ENCODE assay signal across 22 cellular contexts in the genomic region with DNA sequence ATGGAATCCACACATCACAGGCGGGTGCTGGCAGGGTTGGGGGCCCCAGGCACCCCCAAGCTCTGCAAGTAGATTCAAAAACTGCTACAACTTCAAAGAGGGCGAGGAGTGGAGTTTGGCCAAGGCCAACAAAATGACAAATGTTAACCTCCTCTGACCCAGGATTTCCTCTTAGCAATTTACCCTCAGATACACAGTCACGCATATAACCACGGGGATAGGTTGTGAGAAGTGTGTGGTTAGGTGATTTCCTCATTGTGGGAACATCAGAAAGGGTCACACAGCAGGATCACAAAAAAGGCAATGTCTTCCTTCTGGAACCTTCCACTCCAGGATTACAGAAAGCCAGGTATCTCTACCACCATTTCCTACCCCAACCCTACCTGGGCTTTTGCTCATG.
DNase-seq lines count a peak whose midpoint lies in the region; ATAC-seq and TF ChIP-seq lines count a peak whose summit lies in the region.
"Had no signal": no experiment of that assay in that cellular context is flagged by ENCODE, and none has a peak within 500 bp of the region (broad histone marks: within the 10 kb centered on the region; RNA-seq: fewer than 3 reads in every experiment).

No MANE protein-coding gene starts in this region.

- H3K79me2 ChIP-seq in DOHH2 (ENCODE audit: control insufficient read depth, low read length) = no peaks in the 10 kb centered on the region

- H3K4me3 ChIP-seq in DOHH2 (ENCODE audit: low read length) = peak overlapping the region; percentile 8
- H3K4me3 ChIP-seq: esophagus muscularis mucosa, gastroesophageal sphincter, MG63, sigmoid colon, transverse colon had no signal

- H3K27ac ChIP-seq in DOHH2 (ENCODE audit: low read depth, low read length) = no peak overlapping the region
- H3K27ac ChIP-seq: esophagus muscularis mucosa, gastroesophageal sphincter, HL-60, sigmoid colon, transverse colon had no signal

- H3K9me2 ChIP-seq in DOHH2 (replicated peaks; ENCODE audit: control insufficient read depth, low read length) = no peaks in the 10 kb centered on the region
- H3K9me2 ChIP-seq: SK-N-SH had no signal

- no peaks in the 10 kb centered on the region for H3K36me3 ChIP-seq in DOHH2 (ENCODE audit: control insufficient read depth, low read length)
- H3K36me3 ChIP-seq: esophagus muscularis mucosa, gastroesophageal sphincter, MG63, sigmoid colon, transverse colon had no signal

- DNase-seq in NCI-H2196 (lab: John Stamatoyannopoulos, UW; ENCODE audit: unreplicated experiment) = peak; percentile 36
- DNase-seq in dermis blood vessel endothelial cell = peak; percentile 25
- no peak for DNase-seq in head of caudate nucleus
- no peak for DNase-seq in NCI-H2107 treated with DMSO at 0.1 percent for 48 hours (lab: John Stamatoyannopoulos, UW; ENCODE audit: unreplicated experiment)
- DNase-seq in NCI-H446 treated with DMSO at 0.1 percent for 48 hours (lab: John Stamatoyannopoulos, UW) = no peak
- DNase-seq: activated gamma-delta T cell treated with Interleukin-2 at 50 U/mL for 16 hours; central memory CD4-positive, alpha-beta T cell; effector CD4-positive, alpha-beta T cell; IMR-90; left cardiac atrium; MG63; natural killer cell; sigmoid colon; stimulated activated naive CD4-positive, alpha-beta T cell treated with Interleukin-2 at 50 U/mL for 16 hours; transverse colon had no signal

- intact Hi-C loops in head of caudate nucleus (cut with DNase I) = no loop called here

- no peaks in the 10 kb centered on the region for H3K27me3 ChIP-seq in DOHH2 (ENCODE audit: control insufficient read depth, low read length)

- no peaks in the 10 kb centered on the region for H3F3A ChIP-seq in DOHH2 (ENCODE audit: control insufficient read depth, insufficient read depth)

- peak overlapping the region; percentile 43 for H3K4me2 ChIP-seq in DOHH2 (ENCODE audit: low read length)
- H3K4me2 ChIP-seq: SK-N-SH had no signal

- H4K20me1 ChIP-seq in DOHH2 (ENCODE audit: control insufficient read depth, insufficient read depth, low read depth, low read length) = no peaks in the 10 kb centered on the region

- peaks cover 12% of the 10 kb centered on the region for H3K4me1 ChIP-seq in DOHH2 (ENCODE audit: control insufficient read depth, low read length)
- H3K4me1 ChIP-seq: gastroesophageal sphincter, sigmoid colon, transverse colon had no signal

- ATAC-seq in GM19351 (IDR thresholded peaks at IDR 0.05; ENCODE audit: unreplicated experiment) (peak; percentile 44), GM18858 (IDR thresholded peaks at IDR 0.05; ENCODE audit: unreplicated experiment) (no peak)
- ATAC-seq: gastroesophageal sphincter, left cardiac atrium, natural killer cell had no signal

- no peak for TF ChIP-seq CTCF in DOHH2 (IDR thresholded peaks at IDR 0.05; ENCODE audit: low read depth, low read length, poor library complexity, severe bottlenecking)

- no peaks in the 10 kb centered on the region for H3K9me3 ChIP-seq in DOHH2 (ENCODE audit: control insufficient read depth, insufficient read depth, low read length)
- H3K9me3 ChIP-seq: esophagus muscularis mucosa, gastroesophageal sphincter, MG63, sigmoid colon, SK-N-SH, transverse colon had no signal

Comparison
In these comparisons a context has a peak if more than half of its experiments do, and no peak if none do; other contexts are left out.
1. DNase-seq: peak in NCI-H2196 (single experiment) and dermis blood vessel endothelial cell (single experiment); none in head of caudate nucleus (0 of 42), NCI-H2107 treated with DMSO at 0.1 percent for 48 hours (single experiment) and NCI-H446 treated with DMSO at 0.1 percent for 48 hours (single experiment).